ENCODE assay signal across 18 cellular contexts in the genomic region with DNA sequence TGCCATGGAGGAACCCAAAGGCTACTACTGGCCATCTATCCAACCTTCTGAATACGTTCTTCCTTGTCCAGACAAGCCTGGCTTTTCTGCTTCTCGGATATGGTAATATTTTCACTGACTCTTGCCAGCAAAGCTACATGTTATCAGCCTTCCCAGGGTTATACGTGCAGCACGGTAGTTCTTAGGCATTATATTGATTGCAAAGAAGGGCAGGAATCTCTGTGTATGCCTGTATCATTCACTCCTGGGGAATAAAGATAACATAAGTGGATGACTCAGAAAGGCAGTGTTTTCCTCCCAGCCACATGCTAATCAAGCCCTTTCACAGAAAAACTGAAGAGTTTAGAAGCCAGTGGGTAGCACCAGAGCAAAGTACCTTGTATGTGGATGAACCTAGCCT.
A peak's percentile ranks its signal among the peaks of the same experiment; 100 is the strongest.
DNase-seq lines count a peak whose midpoint lies in the region; ATAC-seq and TF ChIP-seq lines count a peak whose summit lies in the region.
"Had no signal": no experiment of that assay in that cellular context is flagged by ENCODE, and none has a peak within 500 bp of the region (broad histone marks: within the 10 kb centered on the region; RNA-seq: fewer than 3 reads in every experiment).

No MANE protein-coding gene starts in this region.

- intact Hi-C loops in A673 (cut with micrococcal nuclease; ENCODE audit: unreplicated experiment) = no loop called here
- intact Hi-C loops in left lung (cut with DNase I) = no loop called here
- intact Hi-C loops in upper lobe of right lung (cut with DNase I) = no loop called here

- H3K4me1 ChIP-seq in A673 (ENCODE audit: insufficient read depth, low read length, poor library complexity, severe bottlenecking) = peaks cover 31% of the 10 kb centered on the region
- H3K4me1 ChIP-seq in left lung = no peaks in the 10 kb centered on the region
- H3K4me1 ChIP-seq in upper lobe of right lung = no peaks in the 10 kb centered on the region
- H3K4me1 ChIP-seq: lower lobe of right lung had no signal

- TF ChIP-seq CTCF in A673 (conservative IDR thresholded peaks at IDR 0.05; ENCODE audit: low read depth, low read length) (no peak), left lung (IDR thresholded peaks at IDR 0.05) (no peak), upper lobe of right lung (IDR thresholded peaks at IDR 0.05) (no peak)

- H3K4me3 ChIP-seq in A673 (ENCODE audit: low read depth, low read length, poor library complexity, severe bottlenecking) (no peak overlapping the region), left lung (no peak overlapping the region), upper lobe of right lung (no peak overlapping the region)
- H3K4me3 ChIP-seq: GM12878, lower lobe of right lung had no signal

- peak; percentile 27 for DNase-seq in A673 (ENCODE audit: low spot score)
- peak in 53 of 76 experiments; percentile 7 to 90 (median 60) for DNase-seq in HUDEP-2 (lab: John Stamatoyannopoulos, UW; ENCODE audit: unreplicated experiment in 76 of 76)
- peak; percentile 62 for DNase-seq in astrocyte of the hippocampus (ENCODE audit: low read depth, low spot score)
- DNase-seq in left lung = no peak
- DNase-seq in upper lobe of right lung = no peak
- DNase-seq in stimulated activated CD4-positive, alpha-beta T cell treated with anti-CD3 and anti-CD28 coated beads, Interleukin-2, amount 100 ng/mL, for 24 hours = no peak
- DNase-seq in effector memory CD8-positive, alpha-beta T cell = no peak
- DNase-seq in NCI-H146 (lab: John Stamatoyannopoulos, UW) = no peak
- DNase-seq: activated CD4-positive, alpha-beta T cell treated with anti-CD3 and anti-CD28 coated beads for 36 hours; activated T-cell treated with anti-CD3 and anti-CD28 coated beads, Interleukin-2, amount 50 U/mL, for 72 hours; DMS153; Kasumi-1; lower lobe of right lung; NCI-H2029 treated with DMSO at 0.1 percent for 48 hours; posterior cingulate gyrus; stimulated activated naive CD4-positive, alpha-beta T cell had no signal

- H3K36me3 Mint-ChIP-seq in effector memory CD8-positive, alpha-beta T cell (ENCODE audit: insufficient read depth) = no peaks in the 10 kb centered on the region
- H3K36me3 Mint-ChIP-seq: brain had no signal

- no peaks in the 10 kb centered on the region for H3K27me3 ChIP-seq in A673 (replicated peaks; ENCODE audit: insufficient read depth, low read depth, low read length, poor library complexity)
- H3K27me3 ChIP-seq in left lung = no peaks in the 10 kb centered on the region
- H3K27me3 ChIP-seq in upper lobe of right lung = no peaks in the 10 kb centered on the region

- no TSS peak for BruUV-seq in A673 (replicated peaks; lab: Mats Ljungman, UMichigan)

- peaks cover 5 to 7% of the 10 kb centered on the region in 2 donors for H3K4me1 Mint-ChIP-seq in effector memory CD8-positive, alpha-beta T cell (ENCODE audit: low read depth in 2 of 2)

- peaks cover 6 to 7% of the 10 kb centered on the region in 2 donors for H3K27me3 Mint-ChIP-seq in effector memory CD8-positive, alpha-beta T cell
- H3K27me3 Mint-ChIP-seq: brain had no signal

- POLR2A ChIA-PET in A673 (lab: Charles Lee; ENCODE audit: low non-redundant PET) = interaction anchor here (0.6 kb wide), 1 partner anchor 44 kb away, joined by 3 read pairs; no protein-coding TSS in a partner anchor

- H3K4me3 Mint-ChIP-seq in effector memory CD8-positive, alpha-beta T cell = no peak overlapping the region
- H3K4me3 Mint-ChIP-seq: activated CD4-positive, alpha-beta T cell treated with anti-CD3 and anti-CD28 coated beads for 36 hours; activated T-cell treated with anti-CD3 and anti-CD28 coated beads, Interleukin-2, amount 50 U/mL, for 72 hours; brain had no signal

- H3K9me3 ChIP-seq in A673 (ENCODE audit: low read depth, low read length, poor library complexity, severe bottlenecking) = no peaks in the 10 kb centered on the region
- H3K9me3 ChIP-seq in left lung = no peaks in the 10 kb centered on the region
- H3K9me3 ChIP-seq in upper lobe of right lung = no peaks in the 10 kb centered on the region
- H3K9me3 ChIP-seq: lower lobe of right lung had no signal

- CTCF ChIA-PET in A673 (lab: Charles Lee) = no interaction called here

- no peak overlapping the region for H3K27ac Mint-ChIP-seq in effector memory CD8-positive, alpha-beta T cell
- H3K27ac Mint-ChIP-seq: activated CD4-positive, alpha-beta T cell treated with anti-CD3 and anti-CD28 coated beads for 36 hours; activated T-cell treated with anti-CD3 and anti-CD28 coated beads, Interleukin-2, amount 50 U/mL, for 72 hours; brain had no signal

- no peaks in the 10 kb centered on the region for H3K9me3 Mint-ChIP-seq in effector memory CD8-positive, alpha-beta T cell
- H3K9me3 Mint-ChIP-seq: activated T-cell treated with anti-CD3 and anti-CD28 coated beads, Interleukin-2, amount 50 U/mL, for 72 hours; brain had no signal

- H3K27ac ChIP-seq in A673 (ENCODE audit: low read depth, low read length, poor library complexity, severe bottlenecking) (no peak overlapping the region), left lung (no peak overlapping the region), upper lobe of right lung (no peak overlapping the region)
- H3K27ac ChIP-seq: lower lobe of right lung had no signal

- no peaks in the 10 kb centered on the region for H3K36me3 ChIP-seq in A673 (ENCODE audit: insufficient read depth, low read length, poor library complexity, severe bottlenecking)
- H3K36me3 ChIP-seq in left lung = no peaks in the 10 kb centered on the region
- H3K36me3 ChIP-seq in upper lobe of right lung = no peaks in the 10 kb centered on the region
- H3K36me3 ChIP-seq: lower lobe of right lung had no signal

- peak; percentile 63 for ATAC-seq in left lung
- ATAC-seq in upper lobe of right lung = no peak
- ATAC-seq in effector memory CD8-positive, alpha-beta T cell (replicated peaks) = no peak
- ATAC-seq: activated CD4-positive, alpha-beta T cell treated with anti-CD3 and anti-CD28 coated beads for 36 hours; activated T-cell treated with anti-CD3 and anti-CD28 coated beads, Interleukin-2, amount 50 U/mL, for 72 hours; GM12878; lower lobe of right lung had no signal

Comparison
In these comparisons a context has a peak if more than half of its experiments do, and no peak if none do; other contexts are left out.
1. DNase-seq: peak in A673 (single experiment), HUDEP-2 (53 of 76) and astrocyte of the hippocampus (single experiment); none in left lung (0 of 2), upper lobe of right lung (single experiment), stimulated activated CD4-positive, alpha-beta T cell treated with anti-CD3 and anti-CD28 coated beads, Interleukin-2, amount 100 ng/mL, for 24 hours (0 of 2), effector memory CD8-positive, alpha-beta T cell (0 of 3) and NCI-H146 (single experiment).